Comparison of ENCODE assay signal across 18 cellular contexts in genomic region chr2:11676640-11677039, GRCh38. TPM values are rescaled to one million over a fixed set of nuclear protein-coding genes. Genes with fewer than 3 reads are reported as not detected.
DNase-seq lines count a peak whose midpoint lies in the region; ATAC-seq and TF ChIP-seq lines count a peak whose summit lies in the region.
"Had no signal": no experiment of that assay in that cellular context is flagged by ENCODE, and none has a peak within 500 bp of the region (broad histone marks: within the 10 kb centered on the region; RNA-seq: fewer than 3 reads in every experiment).

No MANE protein-coding gene starts in this region.

- no peak for TF ChIP-seq CTCF in chondrocyte (IDR thresholded peaks at IDR 0.05)

- in situ Hi-C loops in SK-MEL-5 (cut with HindIII; ENCODE audit: low pct_unique_long_range_greater_than_20kb, low sequenced_read_pairs), result loop anchor here (25.0 kb wide), 1 partner anchor 111 kb away; no protein-coding TSS in a partner anchor

- H3K27me3 Mint-ChIP-seq in chondrocyte (ENCODE audit: low read depth), result peaks cover 49% of the 10 kb centered on the region

- DNase-seq in ELR (ENCODE audit: low read depth), result peak; percentile 26
- DNase-seq in NCI-H187 (lab: John Stamatoyannopoulos, UW), result peak; percentile 47 to 83
- DNase-seq in SK-MEL-5 (ENCODE audit: low read depth, low spot score), result peak; percentile 33
- DNase-seq in mesenteric fat pad (ENCODE audit: low spot score), result peak; percentile 55
- DNase-seq in DMS153 (lab: John Stamatoyannopoulos, UW), result no peak
- no peak for DNase-seq in NCI-H524 treated with DMSO at 0.1 percent for 48 hours (lab: John Stamatoyannopoulos, UW)
- no peak for DNase-seq in chondrocyte (ENCODE audit: low spot score)
- DNase-seq: activated CD4-positive, CD25-positive, alpha-beta regulatory T cell treated with anti-CD3 and anti-CD28 coated beads, Interleukin-2, amount 50 U/mL, for 72 hours; activated CD8-positive, alpha-beta memory T cell treated with anti-CD3 and anti-CD28 coated beads, Interleukin-2, amount 50 U/mL, for 4 hours; central memory CD4-positive, alpha-beta T cell; NCI-H2227 treated with DMSO at 0.1 percent for 48 hours; stimulated activated CD8-positive, alpha-beta memory T cell treated with anti-CD3 and anti-CD28 coated beads, Interleukin-4, amount 100 ng/mL, for 48 hours; T-helper 17 cell had no signal

- H3K9me3 Mint-ChIP-seq in chondrocyte (ENCODE audit: low read depth), result no peaks in the 10 kb centered on the region
- H3K9me3 Mint-ChIP-seq: activated naive CD4-positive, alpha-beta T cell treated with anti-CD3 and anti-CD28 coated beads, Interleukin-2, amount 50 U/mL, for 24 hours had no signal

- H3K4me3 Mint-ChIP-seq in chondrocyte (ENCODE audit: unreplicated experiment), result no peak overlapping the region
- H3K4me3 Mint-ChIP-seq: activated naive CD4-positive, alpha-beta T cell treated with anti-CD3 and anti-CD28 coated beads, Interleukin-2, amount 50 U/mL, for 24 hours; T-helper 17 cell had no signal

- peaks cover 2% of the 10 kb centered on the region for H3K36me3 Mint-ChIP-seq in chondrocyte (ENCODE audit: low read depth)
- H3K36me3 Mint-ChIP-seq: activated naive CD4-positive, alpha-beta T cell treated with anti-CD3 and anti-CD28 coated beads, Interleukin-2, amount 50 U/mL, for 24 hours had no signal

- ATAC-seq in GM18870 (IDR thresholded peaks at IDR 0.05; ENCODE audit: unreplicated experiment), result no peak
- ATAC-seq: gastroesophageal sphincter, T-helper 17 cell had no signal

- H3K4me1 Mint-ChIP-seq in chondrocyte (ENCODE audit: low read depth), result peaks cover 13% of the 10 kb centered on the region
- H3K4me1 Mint-ChIP-seq: activated naive CD4-positive, alpha-beta T cell treated with anti-CD3 and anti-CD28 coated beads, Interleukin-2, amount 50 U/mL, for 24 hours; T-helper 17 cell had no signal

- no peak overlapping the region for H3K27ac Mint-ChIP-seq in chondrocyte (ENCODE audit: unreplicated experiment)
- H3K27ac Mint-ChIP-seq: activated naive CD4-positive, alpha-beta T cell treated with anti-CD3 and anti-CD28 coated beads, Interleukin-2, amount 50 U/mL, for 24 hours; T-helper 17 cell had no signal

RNA-seq across cellular contexts. Expression of gene NTSR2, which starts 6.6 kb away (rescaled TPM):
- total RNA-seq in SK-MEL-5 (2014; rRNA removed; shearing (Covaris generic)), result not detected in 2 replicates
- polyA plus RNA-seq in SK-MEL-5 (2015; cell fraction: cytosol; rRNA removed), result not detected in 2 replicates
- not detected in 2 replicates for polyA plus RNA-seq in SK-MEL-5 (2015; cell fraction: nucleus; rRNA removed)
- not detected for total RNA-seq in mesenteric fat pad
- total RNA-seq in chondrocyte, result not detected in 3 replicates
- total RNA-seq: gastroesophageal sphincter, Peyer's patch, pulmonary artery endothelial cell, T-helper 17 cell had no signal

Comparison
In these comparisons a context has a peak if more than half of its experiments do, and no peak if none do; other contexts are left out.
1. DNase-seq: peak in ELR (single experiment), NCI-H187 (2 of 2), SK-MEL-5 (single experiment) and mesenteric fat pad (single experiment); none in DMS153 (single experiment), NCI-H524 treated with DMSO at 0.1 percent for 48 hours (single experiment) and chondrocyte (single experiment).